10 cellular contexts compared by ENCODE assay signal in genomic region chr13:79404361-79404760, GRCh38. TPM values are rescaled to one million over a fixed set of nuclear protein-coding genes. Genes with fewer than 3 reads are reported as not detected.
DNase-seq lines count a peak whose midpoint lies in the region; TF ChIP-seq lines count a peak whose summit lies in the region.
"Had no signal": no experiment of that assay in that cellular context is flagged by ENCODE, and none has a peak within 500 bp of the region (broad histone marks: within the 10 kb centered on the region; RNA-seq: fewer than 3 reads in every experiment).

No MANE protein-coding gene starts in this region.

- no peak overlapping the region for H3K4me3 Mint-ChIP-seq in activated T-helper 1 cell treated with anti-CD3 and anti-CD28 coated beads, Interleukin-12 subunit alpha, Interleukin-12 subunit beta, Interleukin-2, Interleukin-4 antibody, amounts not matched to agents 30 ng/mL and 10 ng/mL and 1 ng/mL, durations not matched to agents 14 hours and 24 hours and 36 hours
- H3K4me3 Mint-ChIP-seq: activated CD4-positive, alpha-beta T cell treated with anti-CD3 and anti-CD28 coated beads, Interleukin-2, amount 10 ng/mL, durations not matched to agents 24 days and 14 days had no signal

- H3K4me3 ChIP-seq in adipocyte (ENCODE audit: low read length) (peak overlapping the region; percentile 99), kidney epithelial cell (ENCODE audit: low read depth, low read length) (peak overlapping the region; percentile 86), urinary bladder (ENCODE audit: low read depth, low read length) (peak overlapping the region; percentile 7)

- no peaks in the 10 kb centered on the region for H3K27me3 Mint-ChIP-seq in activated T-helper 1 cell treated with anti-CD3 and anti-CD28 coated beads, Interleukin-12 subunit alpha, Interleukin-12 subunit beta, Interleukin-2, Interleukin-4 antibody, amounts not matched to agents 30 ng/mL and 10 ng/mL and 1 ng/mL, durations not matched to agents 14 hours and 24 hours and 36 hours (ENCODE audit: insufficient read depth)
- H3K27me3 Mint-ChIP-seq: activated CD4-positive, alpha-beta T cell treated with anti-CD3 and anti-CD28 coated beads, Interleukin-2, amount 10 ng/mL, durations not matched to agents 24 days and 14 days had no signal

- TF ChIP-seq CTCF in kidney epithelial cell (IDR thresholded peaks at IDR 0.05; ENCODE audit: insufficient read depth, low read length, poor library complexity, severe bottlenecking): no peak

- peak overlapping the region; percentile 98 for H3K9ac ChIP-seq in adipocyte (ENCODE audit: low read length)

- H3K27me3 ChIP-seq in adipocyte (replicated peaks; ENCODE audit: control insufficient read depth, insufficient read depth, low read length) (no peaks in the 10 kb centered on the region), kidney epithelial cell (ENCODE audit: control insufficient read depth, insufficient read depth, low read length) (no peaks in the 10 kb centered on the region)

- H3K27ac ChIP-seq in urinary bladder (ENCODE audit: low read depth): no peak overlapping the region

- H3K4me1 Mint-ChIP-seq in activated T-helper 1 cell treated with anti-CD3 and anti-CD28 coated beads, Interleukin-12 subunit alpha, Interleukin-12 subunit beta, Interleukin-2, Interleukin-4 antibody, amounts not matched to agents 30 ng/mL and 10 ng/mL and 1 ng/mL, durations not matched to agents 14 hours and 24 hours and 36 hours (ENCODE audit: low read depth): peaks cover 23% of the 10 kb centered on the region

- no peak overlapping the region for H3K27ac Mint-ChIP-seq in activated T-helper 1 cell treated with anti-CD3 and anti-CD28 coated beads, Interleukin-12 subunit alpha, Interleukin-12 subunit beta, Interleukin-2, Interleukin-4 antibody, amounts not matched to agents 30 ng/mL and 10 ng/mL and 1 ng/mL, durations not matched to agents 14 hours and 24 hours and 36 hours
- H3K27ac Mint-ChIP-seq: activated CD4-positive, alpha-beta T cell treated with anti-CD3 and anti-CD28 coated beads, Interleukin-2, amount 10 ng/mL, durations not matched to agents 24 days and 14 days had no signal

- H3K36me3 ChIP-seq in adipocyte (ENCODE audit: control insufficient read depth, insufficient read depth, low read length, severe bottlenecking) (peaks cover 9% of the 10 kb centered on the region), kidney epithelial cell (ENCODE audit: control insufficient read depth, insufficient read depth, low read length) (no peaks in the 10 kb centered on the region), urinary bladder (ENCODE audit: insufficient read depth) (no peaks in the 10 kb centered on the region)

- intact Hi-C loops in activated T-helper 1 cell treated with anti-CD3 and anti-CD28 coated beads, Interleukin-12 subunit alpha, Interleukin-12 subunit beta, Interleukin-2, Interleukin-4 antibody, amounts not matched to agents 30 ng/mL and 10 ng/mL and 1 ng/mL, durations not matched to agents 14 hours and 24 hours and 36 hours (cut with micrococcal nuclease): loop anchor here (10.0 kb wide), 1 partner anchor 930 kb away; no protein-coding TSS in a partner anchor

- WGBS in urinary bladder: 16% methylated on average over 1 of the region's 1 CpG

- no peaks in the 10 kb centered on the region for H3K9me3 Mint-ChIP-seq in activated T-helper 1 cell treated with anti-CD3 and anti-CD28 coated beads, Interleukin-12 subunit alpha, Interleukin-12 subunit beta, Interleukin-2, Interleukin-4 antibody, amounts not matched to agents 30 ng/mL and 10 ng/mL and 1 ng/mL, durations not matched to agents 14 hours and 24 hours and 36 hours
- H3K9me3 Mint-ChIP-seq: activated CD4-positive, alpha-beta T cell treated with anti-CD3 and anti-CD28 coated beads, Interleukin-2, amount 10 ng/mL, durations not matched to agents 24 days and 14 days had no signal

- H3K9me3 ChIP-seq in adipocyte (ENCODE audit: control insufficient read depth, low read length): no peaks in the 10 kb centered on the region

- H3K4me1 ChIP-seq in adipocyte (ENCODE audit: control insufficient read depth, insufficient read depth, low read length): peaks cover 45% of the 10 kb centered on the region
- H3K4me1 ChIP-seq in urinary bladder (ENCODE audit: insufficient read depth): peaks cover 3% of the 10 kb centered on the region

- DNase-seq in NCI-H82 (lab: John Stamatoyannopoulos, UW) (peak; percentile 39), NCI-H82 treated with DMSO at 0.1 percent for 48 hours (lab: John Stamatoyannopoulos, UW; ENCODE audit: unreplicated experiment) (no peak), adipocyte (ENCODE audit: low read depth) (peak; percentile 14), kidney epithelial cell (ENCODE audit: low read depth) (no peak), SKM-1 (lab: John Stamatoyannopoulos, UW; ENCODE audit: unreplicated experiment) (no peak), HuH-7 (ENCODE audit: low spot score) (no peak)
- DNase-seq in activated T-helper 1 cell treated with anti-CD3 and anti-CD28 coated beads, Interleukin-12 subunit alpha, Interleukin-12 subunit beta, Interleukin-2, Interleukin-4 antibody, amounts not matched to agents 30 ng/mL and 10 ng/mL and 1 ng/mL, durations not matched to agents 14 hours and 24 hours and 36 hours (ENCODE audit: low spot score): no peak
- DNase-seq: small intestine had no signal

- H3K36me3 Mint-ChIP-seq in activated T-helper 1 cell treated with anti-CD3 and anti-CD28 coated beads, Interleukin-12 subunit alpha, Interleukin-12 subunit beta, Interleukin-2, Interleukin-4 antibody, amounts not matched to agents 30 ng/mL and 10 ng/mL and 1 ng/mL, durations not matched to agents 14 hours and 24 hours and 36 hours (ENCODE audit: low read depth): peaks cover 22% of the 10 kb centered on the region

RNA-seq across cellular contexts. Expression of gene RBM26, which starts 1.7 kb away (rescaled TPM):
- total RNA-seq in kidney epithelial cell (24.7 and 25.6 TPM in 2 replicates), urinary bladder (95.6 TPM)
- polyA plus RNA-seq in urinary bladder: 16.3 TPM
- total RNA-seq in activated T-helper 1 cell treated with anti-CD3 and anti-CD28 coated beads, Interleukin-12 subunit alpha, Interleukin-12 subunit beta, Interleukin-2, Interleukin-4 antibody, amounts not matched to agents 30 ng/mL and 10 ng/mL and 1 ng/mL, durations not matched to agents 14 hours and 24 hours and 36 hours: 99.3 and 107 TPM in 2 replicates

Comparison
In these comparisons a context has a peak if more than half of its experiments do, and no peak if none do; other contexts are left out.
1. DNase-seq: peak in NCI-H82 (single experiment) and adipocyte (single experiment); none in NCI-H82 treated with DMSO at 0.1 percent for 48 hours (single experiment), kidney epithelial cell (single experiment), SKM-1 (single experiment), activated T-helper 1 cell treated with anti-CD3 and anti-CD28 coated beads, Interleukin-12 subunit alpha, Interleukin-12 subunit beta, Interleukin-2, Interleukin-4 antibody, amounts not matched to agents 30 ng/mL and 10 ng/mL and 1 ng/mL, durations not matched to agents 14 hours and 24 hours and 36 hours (single experiment) and HuH-7 (single experiment).
2. H3K4me3 ChIP-seq: peak in every context shown above with its lines; median percentile 99 in adipocyte; 86 in kidney epithelial cell; 7 in urinary bladder.